20 cellular contexts compared by ENCODE assay signal in genomic region chr6:156045416-156045815, GRCh38.
DNase-seq lines count a peak whose midpoint lies in the region; ATAC-seq, FAIRE-seq and TF ChIP-seq lines count a peak whose summit lies in the region.
"Had no signal": no experiment of that assay in that cellular context is flagged by ENCODE, and none has a peak within 500 bp of the region (broad histone marks: within the 10 kb centered on the region; RNA-seq: fewer than 3 reads in every experiment).

No MANE protein-coding gene starts in this region.

- peak; percentile 53 for DNase-seq in NCI-H82 (lab: John Stamatoyannopoulos, UW)
- no peak for DNase-seq in NCI-H82 treated with DMSO at 0.1 percent for 48 hours (lab: John Stamatoyannopoulos, UW; ENCODE audit: unreplicated experiment)
- DNase-seq in K562 (ENCODE audit: extremely low read depth in 1 of 4, low spot score in 3 of 4) = no peak
- peak; percentile 22 for DNase-seq in lung (ENCODE audit: low spot score)
- DNase-seq in vagina (ENCODE audit: extremely low spot score in 2 of 2) = no peak
- DNase-seq in GM13977 (ENCODE audit: low spot score) = no peak
- DNase-seq in NCI-H748 treated with DMSO at 0.1 percent for 48 hours (lab: John Stamatoyannopoulos, UW) = no peak
- no peak for DNase-seq in NCI-H1092 (lab: John Stamatoyannopoulos, UW)
- DNase-seq: CD8-positive, alpha-beta T cell; DMS 273 treated with DMSO at 0.1 percent for 48 hours; DMS53; DND-41; EL; GOT3 had no signal

- no peak for TF ChIP-seq RAD21 in K562 (CRISPR knock-in tag; conservative IDR thresholded peaks at IDR 0.05 in 1 of 2, IDR thresholded peaks at IDR 0.05 in 1 of 2)

- in situ Hi-C loops in K562 (cut with MboI) (no loop called here), GM13977 (cut with MboI; ENCODE audit: low pct_unique_long_range_greater_than_20kb, low sequenced_read_pairs, unreplicated experiment) (no loop called here)

- no peaks in the 10 kb centered on the region for H4K20me1 ChIP-seq in K562 (replicated peaks; ENCODE audit: control insufficient read depth, insufficient read depth, low read length)
- H4K20me1 ChIP-seq: BLaER1 treated with 17β-estradiol and CSF1 and Interleukin-3, amounts not matched to agents 10 nM and 100 nM had no signal

- H3K9me1 ChIP-seq in K562 (ENCODE audit: control insufficient read depth, insufficient read depth, low read length) = no peaks in the 10 kb centered on the region

- TF ChIP-seq CTCF in K562 (IDR thresholded peaks at IDR 0.05 in 2 of 3, conservative IDR thresholded peaks at IDR 0.05 in 1 of 3; ENCODE audit: insufficient read depth in 2 of 3, low read depth in 1 of 3, low read length in 3 of 3) (no peak), lung (IDR thresholded peaks at IDR 0.05; ENCODE audit: control extremely low read depth, extremely low read depth) (no peak), vagina (IDR thresholded peaks at IDR 0.05) (no peak), GM13977 (IDR thresholded peaks at IDR 0.05; ENCODE audit: extremely low read depth, insufficient read depth, missing control alignments) (no peak)

- no peak overlapping the region for H3K4me2 ChIP-seq in K562 (ENCODE audit: insufficient read depth, low read length)
- H3K4me2 ChIP-seq: A549; BLaER1 treated with 17β-estradiol and CSF1 and Interleukin-3, amounts not matched to agents 10 nM and 100 nM had no signal

- no peak for TF ChIP-seq EP300 in K562 (IDR thresholded peaks at IDR 0.05; ENCODE audit: low read length)

- 2% methylated on average over 4 of the region's 4 CpGs for WGBS in K562 (ENCODE audit: insufficient coverage, low coverage, missing lambda C conversion rate)
- WGBS in lung, 2 donors = 54 to 73% methylated on average over 4 of the region's 4 CpGs

- POLR2A ChIA-PET in K562 (lab: Yijun Ruan, JAX) = no interaction called here

- H3K36me3 ChIP-seq in K562 (ENCODE audit: control insufficient read depth, insufficient read depth, low read length) (no peaks in the 10 kb centered on the region), lung (ENCODE audit: control insufficient read depth in 2 of 2, insufficient read depth in 2 of 2, low read length in 2 of 2) (no peaks in the 10 kb centered on the region), vagina (no peaks in the 10 kb centered on the region)
- H3K36me3 ChIP-seq: BLaER1 treated with 17β-estradiol and CSF1 and Interleukin-3, amounts not matched to agents 10 nM and 100 nM; HAP-1 had no signal

- no peak overlapping the region for H3K27ac ChIP-seq in K562 (ENCODE audit: extremely low read depth, low read depth, low read length)
- H3K27ac ChIP-seq in lung (ENCODE audit: low read depth in 1 of 2, low read length in 1 of 2) = no peak overlapping the region
- H3K27ac ChIP-seq in vagina = peak overlapping the region; percentile 46
- H3K27ac ChIP-seq: 22Rv1; A549; BLaER1 treated with 17β-estradiol and CSF1 and Interleukin-3, amounts not matched to agents 10 nM and 100 nM had no signal

- BruUV-seq in K562 (replicated peaks; lab: Mats Ljungman, UMichigan) = no TSS peak

- TF ChIP-seq POLR2A in K562 (conservative IDR thresholded peaks at IDR 0.05) (no peak), vagina (IDR thresholded peaks at IDR 0.05) (no peak)

- no peak for FAIRE-seq in K562 (lab: Jason Lieb, UNC)
- FAIRE-seq: A549, GM12878, GM18507 had no signal

- H3K9ac ChIP-seq in K562 (ENCODE audit: insufficient read depth in 1 of 2, low read depth in 2 of 2, low read length in 2 of 2) = no peak overlapping the region
- H3K9ac ChIP-seq: BLaER1 treated with 17β-estradiol and CSF1 and Interleukin-3, amounts not matched to agents 10 nM and 100 nM had no signal

- H3K4me1 ChIP-seq in K562 (replicated peaks in 1 of 2; ENCODE audit: control insufficient read depth in 2 of 2, insufficient read depth in 2 of 2, low read length in 2 of 2) (no peaks in the 10 kb centered on the region), lung (ENCODE audit: control insufficient read depth in 2 of 2, insufficient read depth in 2 of 2, low read length in 2 of 2) (peaks cover 0 to 1% of the 10 kb centered on the region in 2 donors), vagina (peaks cover 14% of the 10 kb centered on the region)
- H3K4me1 ChIP-seq: A549; BLaER1 treated with 17β-estradiol and CSF1 and Interleukin-3, amounts not matched to agents 10 nM and 100 nM; HAP-1 had no signal

- intact Hi-C loops in K562 (cut with micrococcal nuclease) (no loop called here), vagina (cut with DNase I) (no loop called here)

- no peaks in the 10 kb centered on the region for H3K79me2 ChIP-seq in K562 (ENCODE audit: control insufficient read depth, insufficient read depth, low read length)

- H2AFZ ChIP-seq in K562 (ENCODE audit: low read depth, low read length) = no peak overlapping the region

- no peaks in the 10 kb centered on the region; the same call in none of the 2 replicates for H3K9me3 ChIP-seq in K562 (replicated peaks; ENCODE audit: control insufficient read depth, insufficient read depth, low read depth, low read length)
- H3K9me3 ChIP-seq in lung (ENCODE audit: control insufficient read depth in 2 of 2, insufficient read depth in 1 of 2, low read length in 1 of 2) = peaks cover 2 to 3% of the 10 kb centered on the region in 2 donors
- no peaks in the 10 kb centered on the region for H3K9me3 ChIP-seq in vagina
- H3K9me3 ChIP-seq: A549; BLaER1 treated with 17β-estradiol and CSF1 and Interleukin-3, amounts not matched to agents 10 nM and 100 nM; HAP-1 had no signal

- H3K4me3 ChIP-seq in K562 (no peak overlapping the region), lung (no peak overlapping the region), vagina (no peak overlapping the region)
- H3K4me3 ChIP-seq: A549; BLaER1 treated with 17β-estradiol and CSF1 and Interleukin-3, amounts not matched to agents 10 nM and 100 nM; GM12878; HAP-1 had no signal

- ATAC-seq in K562 (no peak), lung (ENCODE audit: insufficient read depth, low FRiP score) (no peak)
- ATAC-seq: A549; CD8-positive, alpha-beta T cell; GM12878 had no signal

- H3K27me3 ChIP-seq in K562 (ENCODE audit: control insufficient read depth in 2 of 2, insufficient read depth in 2 of 2, low read length in 2 of 2) (no peaks in the 10 kb centered on the region), lung (ENCODE audit: control insufficient read depth, insufficient read depth) (no peaks in the 10 kb centered on the region), vagina (no peaks in the 10 kb centered on the region)
- H3K27me3 ChIP-seq: BLaER1 treated with 17β-estradiol and CSF1 and Interleukin-3, amounts not matched to agents 10 nM and 100 nM had no signal

- CTCF ChIA-PET in K562 (lab: Yijun Ruan, JAX; ENCODE audit: low intra/inter-chr PET ratio) = no interaction called here

TF ChIP-seq in K562, 482 proteins besides CTCF, POLR2A, EP300 and RAD21 (continues in another document):
- TF ChIP-seq, protein P1, sequence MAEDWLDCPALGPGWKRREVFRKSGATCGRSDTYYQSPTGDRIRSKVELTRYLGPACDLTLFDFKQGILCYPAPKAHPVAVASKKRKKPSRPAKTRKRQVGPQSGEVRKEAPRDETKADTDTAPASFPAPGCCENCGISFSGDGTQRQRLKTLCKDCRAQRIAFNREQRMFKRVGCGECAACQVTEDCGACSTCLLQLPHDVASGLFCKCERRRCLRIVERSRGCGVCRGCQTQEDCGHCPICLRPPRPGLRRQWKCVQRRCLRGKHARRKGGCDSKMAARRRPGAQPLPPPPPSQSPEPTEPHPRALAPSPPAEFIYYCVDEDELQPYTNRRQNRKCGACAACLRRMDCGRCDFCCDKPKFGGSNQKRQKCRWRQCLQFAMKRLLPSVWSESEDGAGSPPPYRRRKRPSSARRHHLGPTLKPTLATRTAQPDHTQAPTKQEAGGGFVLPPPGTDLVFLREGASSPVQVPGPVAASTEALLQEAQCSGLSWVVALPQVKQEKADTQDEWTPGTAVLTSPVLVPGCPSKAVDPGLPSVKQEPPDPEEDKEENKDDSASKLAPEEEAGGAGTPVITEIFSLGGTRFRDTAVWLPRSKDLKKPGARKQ (CRISPR knock-in tag; IDR thresholded peaks at IDR 0.05) = no peak
- TF ChIP-seq TFE3 (CRISPR knock-in tag; IDR thresholded peaks at IDR 0.05) (peak; percentile 47), HNRNPUL1 (IDR thresholded peaks at IDR 0.05; ENCODE audit: low read length) (no peak), ZNF444 (CRISPR knock-in tag; IDR thresholded peaks at IDR 0.05) (no peak)

Comparison
In these comparisons a context has a peak if more than half of its experiments do, and no peak if none do; other contexts are left out.
1. DNase-seq: peak in NCI-H82 (single experiment) and lung (single experiment); none in NCI-H82 treated with DMSO at 0.1 percent for 48 hours (single experiment), K562 (0 of 4), vagina (0 of 2), GM13977 (single experiment), NCI-H748 treated with DMSO at 0.1 percent for 48 hours (single experiment) and NCI-H1092 (single experiment).